8 cellular contexts compared by ENCODE assay signal in genomic region chr2:17539993-17540812, GRCh38. TPM values are rescaled to one million over a fixed set of nuclear protein-coding genes. Genes with fewer than 3 reads are reported as not detected.
DNase-seq lines count a peak whose midpoint lies in the region; TF ChIP-seq lines count a peak whose summit lies in the region.

TSS of gene VSNL1 (plus strand) at chr2:17540696. CDS start at chr2:17592075, 51,379 bp downstream.

- intact Hi-C loops in Caco-2 (cut with micrococcal nuclease; ENCODE audit: unreplicated experiment), result loop anchor here (1.0 kb wide), 2 partner anchors 22 to 54 kb away; partner anchors contain the start of gene RAD51AP2

- TF ChIP-seq CTCF in Caco-2 (IDR thresholded peaks at IDR 0.05; ENCODE audit: insufficient read depth in 1 of 2, low read depth in 1 of 2, low read length in 1 of 2, severe bottlenecking in 1 of 2, unreplicated experiment in 1 of 2), result peak in 1 of 2 experiments; percentile 12

- H3K9me3 ChIP-seq in Caco-2, result no peaks in the 10 kb centered on the region

- H3K36me3 ChIP-seq in Caco-2 (ENCODE audit: control insufficient read depth, insufficient read depth, low read length), result no peaks in the 10 kb centered on the region
- H3K36me3 ChIP-seq in rectal smooth muscle tissue (ENCODE audit: control insufficient read depth, insufficient read depth, low read length), result no peaks in the 10 kb centered on the region

- POLR2A ChIA-PET in Caco-2 (lab: Charles Lee), result interaction anchor here (1.2 kb wide), 1 partner anchor 131 kb away, joined by 3 read pairs; no protein-coding TSS in a partner anchor

- H3K4me1 ChIP-seq in Caco-2 (peaks cover 24% of the 10 kb centered on the region), rectal smooth muscle tissue (ENCODE audit: control insufficient read depth, insufficient read depth, low read length) (no peaks in the 10 kb centered on the region)

- no peaks in the 10 kb centered on the region for H3K9me3 Mint-ChIP-seq in Caco-2 (ENCODE audit: unreplicated experiment)

- TSS peak; percentile 68 for BruUV-seq in Caco-2 (replicated peaks; lab: Mats Ljungman, UMichigan)

- H3K4me3 Mint-ChIP-seq in Caco-2 (ENCODE audit: unreplicated experiment), result peak within 1 kb of the TSS; percentile 71

- CTCF ChIA-PET in Caco-2 (lab: Charles Lee), result interaction anchor here (1.3 to 1.4 kb wide), 2 partner anchors 106 to 131 kb away, joined by 3 to 6 read pairs; no protein-coding TSS in a partner anchor

- H3K27me3 Mint-ChIP-seq in Caco-2 (ENCODE audit: insufficient read depth, unreplicated experiment), result peaks cover 23% of the 10 kb centered on the region

- DNase-seq in Caco-2 (peak; percentile 90 to 95), NCI-H128 (lab: John Stamatoyannopoulos, UW; ENCODE audit: unreplicated experiment) (peak; percentile 65), astrocyte of the hippocampus (ENCODE audit: low read depth, low spot score) (peak; percentile 98), hippocampal formation (lab: John Stamatoyannopoulos, UW) (peak; percentile 48 to 57), CD1c-positive myeloid dendritic cell (ENCODE audit: extremely low spot score) (no peak), NOMO-1 treated with dmso at 0.1 percent for 144 hours (lab: John Stamatoyannopoulos, UW; ENCODE audit: unreplicated experiment) (no peak)
- no peak for DNase-seq in activated CD4-positive, alpha-beta T cell treated with anti-CD3 and anti-CD28 coated beads, Interleukin-2, amount 50 U/mL, for 48 hours

- H3K27me3 ChIP-seq in Caco-2 (replicated peaks; ENCODE audit: control insufficient read depth, insufficient read depth, low read length), result no peaks in the 10 kb centered on the region; the same call in 1 of the 2 replicates
- H3K27me3 ChIP-seq in rectal smooth muscle tissue (ENCODE audit: control insufficient read depth, insufficient read depth, low read length), result no peaks in the 10 kb centered on the region

- peak within 1 kb of the TSS; percentile 32 for H3K9ac ChIP-seq in rectal smooth muscle tissue (ENCODE audit: low read length)

- H3K36me3 Mint-ChIP-seq in Caco-2 (ENCODE audit: insufficient read depth, unreplicated experiment), result peaks cover 6% of the 10 kb centered on the region

- H3K27ac ChIP-seq in rectal smooth muscle tissue (ENCODE audit: low read depth, low read length), result peak within 1 kb of the TSS; percentile 38

- peak within 1 kb of the TSS; percentile 4 for H3K27ac Mint-ChIP-seq in Caco-2 (ENCODE audit: unreplicated experiment)

- H3K4me1 Mint-ChIP-seq in Caco-2 (ENCODE audit: low read depth, unreplicated experiment), result peaks cover 11% of the 10 kb centered on the region

- peak within 1 kb of the TSS; percentile 58 for H3K4me3 ChIP-seq in Caco-2 (ENCODE audit: low read depth, low read length)
- H3K4me3 ChIP-seq in rectal smooth muscle tissue (ENCODE audit: low read length), result peak within 1 kb of the TSS; percentile 86

RNA-seq across cellular contexts. Expression of gene VSNL1, which starts in this region (rescaled TPM):
- 0.43 and 0.60 TPM in 2 replicates for total RNA-seq in Caco-2 (2022)

Comparison
In these comparisons a context has a peak if more than half of its experiments do, and no peak if none do; other contexts are left out.
1. Peak in DNase-seq and H3K4me3 ChIP-seq in Caco-2; RNA of the gene not detected or under 1 TPM.
2. DNase-seq: peak in NCI-H128 (single experiment), astrocyte of the hippocampus (single experiment) and hippocampal formation (2 of 2); none in CD1c-positive myeloid dendritic cell (single experiment), activated CD4-positive, alpha-beta T cell treated with anti-CD3 and anti-CD28 coated beads, Interleukin-2, amount 50 U/mL, for 48 hours (0 of 2) and NOMO-1 treated with dmso at 0.1 percent for 144 hours (single experiment).